ENCODE assay signal across 22 cellular contexts in genomic region chr11:76162336-76163288, GRCh38. TPM values are rescaled to one million over a fixed set of nuclear protein-coding genes. Genes with fewer than 3 reads are reported as not detected.
DNase-seq lines count a peak whose midpoint lies in the region; FAIRE-seq and TF ChIP-seq lines count a peak whose summit lies in the region.
"Had no signal": no experiment of that assay in that cellular context is flagged by ENCODE, and none has a peak within 500 bp of the region (broad histone marks: within the 10 kb centered on the region; RNA-seq: fewer than 3 reads in every experiment).

No MANE protein-coding gene starts in this region.

- no peak overlapping the region for H3K9ac ChIP-seq in kidney (ENCODE audit: low read length in 2 of 2)
- H3K9ac ChIP-seq: BLaER1, KMS-11 had no signal

- no peak for TF ChIP-seq EP300 in Ishikawa (IDR thresholded peaks at IDR 0.05; ENCODE audit: borderline replicate concordance)

- H3K36me3 ChIP-seq in kidney (ENCODE audit: control insufficient read depth in 1 of 2, insufficient read depth in 2 of 2, low read length in 2 of 2) (no peaks in the 10 kb centered on the region), osteoblast (ENCODE audit: insufficient read depth, low read length) (no peaks in the 10 kb centered on the region)
- H3K36me3 ChIP-seq: BLaER1, pancreas had no signal

- no peak overlapping the region for H3K4me3 ChIP-seq in kidney (ENCODE audit: low read length in 2 of 2)
- no peak overlapping the region for H3K4me3 ChIP-seq in osteoblast (ENCODE audit: insufficient read depth, low read length)
- H3K4me3 ChIP-seq: BLaER1, pancreas had no signal

- no peak for FAIRE-seq in kidney (lab: Jason Lieb, UNC)
- FAIRE-seq: GM18507, pancreas had no signal

- peak; percentile 24 for DNase-seq in NCI-H146 (lab: John Stamatoyannopoulos, UW)
- no peak for DNase-seq in NCI-H146 treated with DMSO at 0.1 percent for 48 hours (lab: John Stamatoyannopoulos, UW; ENCODE audit: unreplicated experiment)
- peak; percentile 53 for DNase-seq in kidney
- peak; percentile 86 for DNase-seq in osteoblast (ENCODE audit: insufficient read length, low spot score, missing footprints)
- no peak for DNase-seq in AG08396 (ENCODE audit: low spot score)
- no peak for DNase-seq in activated T-cell treated with anti-CD3 and anti-CD28 coated beads for 4 hours
- no peak for DNase-seq in NCI-H524 treated with DMSO at 0.1 percent for 48 hours (lab: John Stamatoyannopoulos, UW)
- DNase-seq: activated CD8-positive, alpha-beta memory T cell treated with anti-CD3 and anti-CD28 coated beads, Interleukin-2, amount 50 U/mL, for 4 hours; activated effector memory CD4-positive, alpha-beta T cell treated with anti-CD3 and anti-CD28 coated beads, Interleukin-2, amount 50 U/mL, for 16 hours; Calu3; effector CD8-positive, alpha-beta T cell; foreskin melanocyte; hippocampal formation; NCI-H2029; stimulated activated CD8-positive, alpha-beta memory T cell treated with anti-CD3 and anti-CD28 coated beads, Interleukin-4, amount 100 ng/mL, for 48 hours had no signal

- peaks cover 13% of the 10 kb centered on the region for H3K27me3 ChIP-seq in osteoblast (ENCODE audit: insufficient read depth, low read length)
- H3K27me3 ChIP-seq: BLaER1, pancreas had no signal

- no peaks in the 10 kb centered on the region for H3K4me1 ChIP-seq in kidney (ENCODE audit: control insufficient read depth in 1 of 2, insufficient read depth in 1 of 2, low read depth in 1 of 2, low read length in 2 of 2)
- H3K4me1 ChIP-seq in osteoblast (ENCODE audit: insufficient read depth, low read length): no peaks in the 10 kb centered on the region
- H3K4me1 ChIP-seq: pancreas had no signal

- intact Hi-C loops in kidney (cut with DNase I): no loop called here

- no peaks in the 10 kb centered on the region for H3K79me2 ChIP-seq in osteoblast (ENCODE audit: insufficient read depth, low read length)

- H4K20me1 ChIP-seq in osteoblast (ENCODE audit: insufficient read depth, low read length): no peaks in the 10 kb centered on the region
- H4K20me1 ChIP-seq: BLaER1 had no signal

- no peak for TF ChIP-seq CTCF in kidney (IDR thresholded peaks at IDR 0.05; ENCODE audit: borderline replicate concordance, extremely low read depth, insufficient read depth)
- no peak for TF ChIP-seq CTCF in osteoblast (IDR thresholded peaks at IDR 0.05; ENCODE audit: extremely low read depth, low read depth, low read length)

- H3K27ac ChIP-seq in kidney (ENCODE audit: low read depth in 2 of 2, low read length in 2 of 2) (no peak overlapping the region), osteoblast (ENCODE audit: low read depth, low read length) (no peak overlapping the region)
- H3K27ac ChIP-seq: BLaER1, KMS-11, pancreas, RWPE1 had no signal

- no peak for TF ChIP-seq RAD21 in Ishikawa (IDR thresholded peaks at IDR 0.05; ENCODE audit: low read depth)

- H3K9me3 ChIP-seq in kidney (ENCODE audit: control insufficient read depth in 1 of 2, low read length in 2 of 2) (no peaks in the 10 kb centered on the region), osteoblast (ENCODE audit: low read depth, low read length) (no peaks in the 10 kb centered on the region)
- H3K9me3 ChIP-seq: BLaER1, pancreas had no signal

- no peak overlapping the region for H2AFZ ChIP-seq in osteoblast (ENCODE audit: low read length)

- H3K4me2 ChIP-seq in osteoblast (ENCODE audit: insufficient read depth, low read length): no peak overlapping the region
- H3K4me2 ChIP-seq: BLaER1, KMS-11 had no signal

TF ChIP-seq in Ishikawa, 13 proteins besides CTCF, POLR2A, EP300 and RAD21:
- TF ChIP-seq TCF12 (IDR thresholded peaks at IDR 0.05; ENCODE audit: low read depth) (peak; percentile 42; the same call in 1 of the 2 replicates), EGR1 (IDR thresholded peaks at IDR 0.05) (no peak), REST (IDR thresholded peaks at IDR 0.05; ENCODE audit: low read depth) (no peak), TEAD4 (IDR thresholded peaks at IDR 0.05) (no peak), YY1 (IDR thresholded peaks at IDR 0.05; ENCODE audit: low read depth) (no peak)

RNA-seq across cellular contexts. Expression of gene WNT11, which starts 43.7 kb away (rescaled TPM):
- total RNA-seq in kidney: 2.2 TPM
- polyA plus RNA-seq in kidney (ENCODE audit: insufficient read depth, low read depth, low replicate concordance): 0.80 TPM
- total RNA-seq in osteoblast: under 0.01 and 0.36 TPM in 2 replicates
- total RNA-seq: Calu3, H4 had no signal

Comparison
In these comparisons a context has a peak if more than half of its experiments do, and no peak if none do; other contexts are left out.
1. DNase-seq: peak in NCI-H146 (single experiment), kidney (single experiment) and osteoblast (single experiment); none in NCI-H146 treated with DMSO at 0.1 percent for 48 hours (single experiment), AG08396 (single experiment), activated T-cell treated with anti-CD3 and anti-CD28 coated beads for 4 hours (single experiment) and NCI-H524 treated with DMSO at 0.1 percent for 48 hours (single experiment).